1 cellular context compared by ENCODE assay signal in genomic region chr20:21089421-21089820, GRCh38.
TF ChIP-seq lines count a peak whose summit lies in the region.

No MANE protein-coding gene starts in this region.

TF ChIP-seq in HepG2, 621 proteins besides CTCF, POLR2A, EP300 and RAD21:
- 0 out of 2 replicates have a peak, but pooled peaks have one; percentile 40 for TF ChIP-seq ARID3A (IDR thresholded peaks at IDR 0.05; ENCODE audit: low read depth, low read length)
- TF ChIP-seq TBX2 (CRISPR knock-in tag; IDR thresholded peaks at IDR 0.05; ENCODE audit: borderline replicate concordance) = 0 out of 2 replicates have a peak, but pooled peaks have one; percentile 15
- TF ChIP-seq TCF7 (IDR thresholded peaks at IDR 0.05; ENCODE audit: low read depth) = peak; percentile 19; the same call in 1 of the 2 replicates
- no peak for TF ChIP-seq TCF7L2 (IDR thresholded peaks at IDR 0.05; ENCODE audit: low read depth, low read length)
- peak; percentile 38 for TF ChIP-seq XRCC5 (optimal IDR thresholded peaks at IDR 0.05; ENCODE audit: low read length)
- peak; percentile 48 for TF ChIP-seq FOSL2 (CRISPR knock-in tag; IDR thresholded peaks at IDR 0.05)
- TF ChIP-seq NR2F1 (CRISPR knock-in tag; IDR thresholded peaks at IDR 0.05) = 0 out of 4 replicates have a peak, but pooled peaks of 1 of the 2 experiments have one; percentile 13
- no peak for TF ChIP-seq SOX13 (IDR thresholded peaks at IDR 0.05)
- peak in 1 of 2 experiments; percentile 20; a peak in 1 of 4 replicates for TF ChIP-seq SOX13 (CRISPR knock-in tag; conservative IDR thresholded peaks at IDR 0.05 in 1 of 2, IDR thresholded peaks at IDR 0.05 in 1 of 2)
- no peak for TF ChIP-seq REST (IDR thresholded peaks at IDR 0.05; ENCODE audit: borderline replicate concordance in 1 of 2, low read depth in 1 of 2, low read length in 2 of 2)
